ENCODE assay signal across 13 cellular contexts in the genomic region with DNA sequence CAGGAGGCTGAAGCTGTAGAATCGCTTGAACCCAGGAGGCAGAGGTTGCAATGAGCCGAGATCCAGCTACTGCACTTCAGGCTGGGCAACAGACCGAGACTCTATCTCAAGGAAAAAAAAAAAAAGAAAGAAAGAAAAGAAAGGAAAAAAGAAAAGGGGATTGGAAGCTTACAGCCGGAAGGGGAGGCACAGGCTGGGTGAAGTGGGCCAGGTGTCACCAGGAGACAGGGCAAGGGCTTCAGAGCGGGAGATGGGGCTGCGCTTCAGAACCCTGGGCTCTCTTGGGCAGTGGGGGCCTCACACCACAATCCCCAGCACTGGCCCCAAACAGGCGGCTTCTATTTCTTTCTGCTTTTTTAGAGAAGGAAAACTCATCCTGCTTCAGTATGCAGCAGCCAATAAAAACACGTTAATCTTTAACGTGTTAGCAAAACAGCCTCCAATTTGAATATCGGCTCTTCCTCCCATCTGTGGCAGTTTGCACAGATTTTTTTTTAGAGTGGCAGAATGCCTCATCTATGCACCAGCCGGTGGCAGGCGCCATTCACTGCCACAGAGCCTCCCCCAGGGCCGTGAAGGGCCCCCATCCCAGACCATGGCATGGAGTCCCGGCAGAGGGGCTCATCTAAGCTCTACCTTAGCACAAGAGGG.
"Had no signal": no experiment of that assay in that cellular context is flagged by ENCODE, and none has a peak within 500 bp of the region (broad histone marks: within the 10 kb centered on the region; RNA-seq: fewer than 3 reads in every experiment).

No MANE protein-coding gene starts in this region.

- H2AFZ ChIP-seq: parathyroid adenoma had no signal

- H3K4me1 ChIP-seq: parathyroid adenoma had no signal

- ATAC-seq: activated CD8-positive, alpha-beta memory T cell treated with anti-CD3 and anti-CD28 coated beads, Interleukin-2, amount 10 ng/mL, durations not matched to agents 7 days and 5 days; activated naive CD4-positive, alpha-beta T cell treated with anti-CD3 and anti-CD28 coated beads, Interleukin-2, amount 50 U/mL, for 72 hours; activated T-cell treated with anti-CD3 and anti-CD28 coated beads, Interleukin-2, amount 50 U/mL, for 4 hours; stimulated activated effector memory CD8-positive, alpha-beta T cell treated with anti-CD3 and anti-CD28 coated beads, Interleukin-12 subunit alpha, Interleukin-12 subunit beta, amount 100 ng/mL, for 72 hours had no signal

- H3K9me3 ChIP-seq: right atrium auricular region, tibial nerve had no signal

- H3K9ac ChIP-seq: parathyroid adenoma had no signal

- H3K4me2 ChIP-seq: smooth muscle cell had no signal

- H3K36me3 ChIP-seq: brain microvascular endothelial cell, right atrium auricular region, tibial nerve had no signal

- H3K4me3 ChIP-seq: right atrium auricular region, smooth muscle cell, tibial nerve had no signal

- H3K27ac ChIP-seq: brain microvascular endothelial cell, parathyroid adenoma, right atrium auricular region, tibial nerve had no signal

- H3K27me3 ChIP-seq: brain microvascular endothelial cell, right atrium auricular region had no signal

- DNase-seq: activated CD4-positive, alpha-beta T cell treated with anti-CD3 and anti-CD28 coated beads, Interleukin-2, amount 50 U/mL, for 48 hours; activated CD8-positive, alpha-beta memory T cell treated with anti-CD3 and anti-CD28 coated beads, Interleukin-2, amount 10 ng/mL, durations not matched to agents 7 days and 5 days; activated effector memory CD4-positive, alpha-beta T cell treated with anti-CD3 and anti-CD28 coated beads, Interleukin-2, amount 50 U/mL, for 16 hours; activated T-cell treated with anti-CD3 and anti-CD28 coated beads, Interleukin-2, amount 50 U/mL, for 4 hours; amniotic stem cell; brain microvascular endothelial cell; mammary epithelial cell had no signal
